10 cellular contexts compared by ENCODE assay signal in the genomic region with DNA sequence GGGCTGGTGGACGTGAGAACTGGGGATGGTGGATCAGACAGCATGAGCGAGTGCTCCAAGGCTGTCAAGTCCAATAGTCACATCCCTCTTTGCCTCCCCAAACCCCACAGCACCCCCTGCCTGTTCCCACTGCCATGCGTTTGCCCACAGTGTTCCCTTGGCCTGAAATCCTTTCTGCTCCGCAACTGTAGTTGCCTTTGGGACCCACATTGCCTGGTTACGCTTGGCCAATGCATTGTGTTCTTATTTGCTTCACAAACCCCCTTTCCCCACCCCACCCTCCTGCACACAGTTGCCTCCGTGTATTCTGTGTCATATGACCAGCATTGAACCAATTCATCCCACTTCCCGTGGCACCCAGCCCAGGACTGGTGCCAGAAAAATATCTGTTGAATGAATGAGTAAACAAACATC. TPM values are rescaled to one million over a fixed set of nuclear protein-coding genes. Genes with fewer than 3 reads are reported as not detected.
A peak's percentile ranks its signal among the peaks of the same experiment; 100 is the strongest.
DNase-seq lines count a peak whose midpoint lies in the region; TF ChIP-seq lines count a peak whose summit lies in the region.
"Had no signal": no experiment of that assay in that cellular context is flagged by ENCODE, and none has a peak within 500 bp of the region (broad histone marks: within the 10 kb centered on the region; RNA-seq: fewer than 3 reads in every experiment).

No MANE protein-coding gene starts in this region.

- no peaks in the 10 kb centered on the region for H3K36me3 ChIP-seq in ascending aorta

- no peaks in the 10 kb centered on the region for H3K27me3 ChIP-seq in ascending aorta

- H3K4me1 ChIP-seq in ascending aorta: peaks cover 8 to 20% of the 10 kb centered on the region in 2 donors

- H3K27ac ChIP-seq in 22Rv1 (peak overlapping the region; percentile 59), ascending aorta (no peak overlapping the region)

- H3K9me3 ChIP-seq in ascending aorta: no peaks in the 10 kb centered on the region

- in situ Hi-C loops in SK-MEL-5 (cut with HindIII; ENCODE audit: low pct_unique_long_range_greater_than_20kb, low sequenced_read_pairs): no loop called here

- DNase-seq in SK-MEL-5 (ENCODE audit: low read depth, low spot score): peak; percentile 89
- peak in 34 of 51 donors; percentile 16 to 80 (median 46) for DNase-seq in hypothalamus (lab: John Stamatoyannopoulos, UW)
- DNase-seq in SK-N-DZ (ENCODE audit: low spot score): no peak
- no peak for DNase-seq in activated CD4-positive, alpha-beta T cell treated with anti-CD3 and anti-CD28 coated beads for 4 hours
- no peak for DNase-seq in ascending aorta (ENCODE audit: low spot score in 2 of 2)
- DNase-seq in NK-92 (lab: John Stamatoyannopoulos, UW; ENCODE audit: unreplicated experiment): no peak
- DNase-seq: activated naive CD8-positive, alpha-beta T cell treated with anti-CD3 and anti-CD28 coated beads for 36 hours; SW 1271 had no signal

- H3K4me3 ChIP-seq in ascending aorta: no peak overlapping the region

- intact Hi-C loops in ascending aorta (cut with DNase I): no loop called here

- TF ChIP-seq CTCF in 22Rv1 (IDR thresholded peaks at IDR 0.05) (peak; percentile 19), GM12873 (IDR thresholded peaks at IDR 0.05; ENCODE audit: insufficient read depth, low read depth, low read length, missing control alignments) (peak; percentile 24), ascending aorta (IDR thresholded peaks at IDR 0.05) (no peak)

RNA-seq across cellular contexts. Expression of gene KIAA0930, which starts 2.1 kb away (rescaled TPM):
- 96.0 and 102 TPM in 2 replicates for total RNA-seq in SK-MEL-5 (2014; rRNA removed; shearing (Covaris generic))
- polyA plus RNA-seq in SK-MEL-5 (2015; cell fraction: cytosol; rRNA removed): 94.6 and 124 TPM in 2 replicates
- polyA plus RNA-seq in SK-MEL-5 (2015; cell fraction: nucleus; rRNA removed): 54.6 and 63.3 TPM in 2 replicates
- 34.4 and 35.8 TPM in 2 replicates for polyA plus RNA-seq in SK-N-DZ (2014; cell fraction: cytosol; rRNA removed)
- 30.4 and 46.5 TPM in 2 replicates for polyA plus RNA-seq in SK-N-DZ (2014; cell fraction: nucleus; rRNA removed)
- total RNA-seq in ascending aorta: 60.0 TPM

RNA-seq across cellular contexts. Expression of gene UPK3A, which starts 42.0 kb away (rescaled TPM):
- total RNA-seq in SK-MEL-5 (2014; rRNA removed; shearing (Covaris generic)): not detected in 2 replicates
- not detected in 2 replicates for polyA plus RNA-seq in SK-MEL-5 (2015; cell fraction: cytosol; rRNA removed)
- polyA plus RNA-seq in SK-MEL-5 (2015; cell fraction: nucleus; rRNA removed): not detected in 2 replicates
- polyA plus RNA-seq in SK-N-DZ (2014; cell fraction: cytosol; rRNA removed): not detected in 2 replicates
- polyA plus RNA-seq in SK-N-DZ (2014; cell fraction: nucleus; rRNA removed): not detected in 2 replicates
- not detected for total RNA-seq in ascending aorta
- total RNA-seq: activated naive CD8-positive, alpha-beta T cell treated with anti-CD3 and anti-CD28 coated beads for 36 hours had no signal

Comparison
In these comparisons a context has a peak if more than half of its experiments do, and no peak if none do; other contexts are left out.
1. CTCF ChIP-seq: peak in 22Rv1 (single experiment) and GM12873 (single experiment); none in ascending aorta (0 of 3).
2. DNase-seq: peak in SK-MEL-5 (single experiment) and hypothalamus (34 of 51); none in SK-N-DZ (single experiment), activated CD4-positive, alpha-beta T cell treated with anti-CD3 and anti-CD28 coated beads for 4 hours (0 of 2), ascending aorta (0 of 2) and NK-92 (single experiment).